Comparison of ENCODE assay signal across 16 cellular contexts in genomic region chr2:19353721-19354050, GRCh38. TPM values are rescaled to one million over a fixed set of nuclear protein-coding genes. Genes with fewer than 3 reads are reported as not detected.
"Had no signal": no experiment of that assay in that cellular context is flagged by ENCODE, and none has a peak within 500 bp of the region (broad histone marks: within the 10 kb centered on the region; RNA-seq: fewer than 3 reads in every experiment).

No MANE protein-coding gene starts in this region.

- H3K4me3 ChIP-seq: cardiac muscle cell, transverse colon had no signal

- ATAC-seq: activated T-cell treated with anti-CD3 and anti-CD28 coated beads, Interleukin-2, amount 50 U/mL, for 4 hours; naive thymus-derived CD4-positive, alpha-beta T cell had no signal

- H3K27ac ChIP-seq: cardiac muscle cell, transverse colon had no signal

- H3K9me3 ChIP-seq: transverse colon had no signal

- H3K9me3 Mint-ChIP-seq: activated T-cell treated with anti-CD3 and anti-CD28 coated beads, Interleukin-2, amount 50 U/mL, for 4 hours had no signal

- DNase-seq: activated CD4-positive, alpha-beta T cell treated with anti-CD3 and anti-CD28 coated beads, Interleukin-2, amount 50 U/mL, for 1 hour; activated CD4-positive, CD25-positive, alpha-beta regulatory T cell treated with anti-CD3 and anti-CD28 coated beads, Interleukin-2, amount 50 U/mL, for 72 hours; activated CD8-positive, alpha-beta memory T cell treated with anti-CD3 and anti-CD28 coated beads, Interleukin-2, amount 50 U/mL, for 4 hours; activated effector memory CD4-positive, alpha-beta T cell treated with Interleukin-2 at 50 U/mL for 16 hours; activated naive CD4-positive, alpha-beta T cell treated with anti-CD3 and anti-CD28 coated beads, Interleukin-2, amount 50 U/mL, for 16 hours; activated T-cell treated with anti-CD3 and anti-CD28 coated beads, Interleukin-2, amount 50 U/mL, for 4 hours; naive thymus-derived CD4-positive, alpha-beta T cell; nucleus accumbens; posterior cingulate gyrus; stimulated activated naive CD4-positive, alpha-beta T cell treated with Interleukin-2 at 50 U/mL for 16 hours; substantia nigra; T-helper 1 cell; T1000; transverse colon had no signal

- H3K4me3 Mint-ChIP-seq: activated T-cell treated with anti-CD3 and anti-CD28 coated beads, Interleukin-2, amount 50 U/mL, for 4 hours; naive thymus-derived CD4-positive, alpha-beta T cell had no signal

- H3K36me3 ChIP-seq: transverse colon had no signal

RNA-seq across cellular contexts. Expression of gene OSR1, which starts 4.7 kb away (rescaled TPM):
- total RNA-seq: activated T-cell treated with anti-CD3 and anti-CD28 coated beads, Interleukin-2, amount 50 U/mL, for 4 hours; epithelial cell of proximal tubule; naive thymus-derived CD4-positive, alpha-beta T cell had no signal
- polyA plus RNA-seq: naive thymus-derived CD4-positive, alpha-beta T cell had no signal
